19 cellular contexts compared by ENCODE assay signal in genomic region chr1:227174136-227174535, GRCh38.
DNase-seq lines count a peak whose midpoint lies in the region; TF ChIP-seq lines count a peak whose summit lies in the region.
"Had no signal": no experiment of that assay in that cellular context is flagged by ENCODE, and none has a peak within 500 bp of the region (broad histone marks: within the 10 kb centered on the region; RNA-seq: fewer than 3 reads in every experiment).

No MANE protein-coding gene starts in this region.

- no peak overlapping the region for H2AFZ ChIP-seq in neuronal stem cell (ENCODE audit: low read length)
- H2AFZ ChIP-seq: neural progenitor cell had no signal

- H3K23ac ChIP-seq in neuronal stem cell (ENCODE audit: low read depth, low read length, poor library complexity): no peak overlapping the region

- no peaks in the 10 kb centered on the region for H3K4me1 ChIP-seq in neuronal stem cell (ENCODE audit: control insufficient read depth in 2 of 2, insufficient read depth in 1 of 2, low read depth in 1 of 2, low read length in 2 of 2)
- H3K4me1 ChIP-seq: neural progenitor cell had no signal

- no peak for TF ChIP-seq CTCF in AG04449 (IDR thresholded peaks at IDR 0.05; ENCODE audit: insufficient read depth, low read length, missing control alignments)
- TF ChIP-seq CTCF in HFFc6 (IDR thresholded peaks at IDR 0.05): no peak
- TF ChIP-seq CTCF in astrocyte of the cerebellum (IDR thresholded peaks at IDR 0.05; ENCODE audit: low read depth, low read length, missing control alignments): no peak

- no peaks in the 10 kb centered on the region for H3K9me3 ChIP-seq in neuronal stem cell (replicated peaks in 1 of 2; ENCODE audit: control insufficient read depth in 2 of 2, insufficient read depth in 1 of 2, low read depth in 1 of 2, low read length in 2 of 2)
- H3K9me3 ChIP-seq: tibial nerve had no signal

- in situ Hi-C loops in astrocyte of the cerebellum (cut with HindIII; ENCODE audit: low sequenced_read_pairs): no loop called here

- H3K27me3 Mint-ChIP-seq in HFFc6 (ENCODE audit: insufficient read depth): peaks cover 3% of the 10 kb centered on the region; the same call in 1 of the 2 replicates

- H3K9ac ChIP-seq in neuronal stem cell (ENCODE audit: low read depth, low read length, poor library complexity): no peak overlapping the region
- H3K9ac ChIP-seq: KMS-11, neural progenitor cell had no signal

- H3K4ac ChIP-seq in neuronal stem cell (ENCODE audit: low read length): no peak overlapping the region

- peaks cover 23% of the 10 kb centered on the region for H3K36me3 Mint-ChIP-seq in HFFc6 (ENCODE audit: low read depth)
- H3K36me3 Mint-ChIP-seq: CD8-positive, alpha-beta memory T cell had no signal

- POLR2A ChIA-PET in AG04449 (lab: Yijun Ruan, JAX): interaction anchor here (1.0 kb wide), 1 partner anchor 67 kb away, joined by 3 read pairs; no protein-coding TSS in a partner anchor

- H4K91ac ChIP-seq in neuronal stem cell (ENCODE audit: low read depth, low read length, poor library complexity): no peak overlapping the region

- no peak overlapping the region for H2BK5ac ChIP-seq in neuronal stem cell (ENCODE audit: low read length)

- H2BK12ac ChIP-seq in neuronal stem cell (ENCODE audit: low read length): no peak overlapping the region

- peaks cover 0 to 5% of the 10 kb centered on the region in 2 donors for H3K36me3 ChIP-seq in neuronal stem cell (replicated peaks in 1 of 2; ENCODE audit: control insufficient read depth in 2 of 2, insufficient read depth in 2 of 2, low read length in 2 of 2)
- H3K36me3 ChIP-seq: neural progenitor cell, tibial nerve had no signal

- H3K79me1 ChIP-seq in neuronal stem cell (ENCODE audit: low read depth, low read length): peaks cover 2% of the 10 kb centered on the region

- no peaks in the 10 kb centered on the region for H3K9me3 Mint-ChIP-seq in HFFc6
- H3K9me3 Mint-ChIP-seq: CD8-positive, alpha-beta memory T cell; neural progenitor cell had no signal

- CTCF ChIA-PET in AG04449 (lab: Yijun Ruan, JAX): interaction anchor here (1.0 kb wide), 1 partner anchor 60 kb away, joined by 3 read pairs; no protein-coding TSS in a partner anchor

- H3K4me1 Mint-ChIP-seq in HFFc6 (ENCODE audit: low read depth): peaks cover 83% of the 10 kb centered on the region
- H3K4me1 Mint-ChIP-seq: CD8-positive, alpha-beta memory T cell; neural progenitor cell had no signal

- peak overlapping the region; percentile 45 for H3K27ac Mint-ChIP-seq in HFFc6
- H3K27ac Mint-ChIP-seq: CD8-positive, alpha-beta memory T cell; neural progenitor cell had no signal

- H3K14ac ChIP-seq in neuronal stem cell (ENCODE audit: low read length): no peak overlapping the region

- H3K4me3 ChIP-seq in AG04449 (ENCODE audit: low read depth, low read length) (no peak overlapping the region), astrocyte of the cerebellum (ENCODE audit: low read depth, low read length) (no peak overlapping the region), neuronal stem cell (ENCODE audit: low read length in 2 of 2) (no peak overlapping the region)
- H3K4me3 ChIP-seq: neural progenitor cell, tibial nerve had no signal

- H4K8ac ChIP-seq in neuronal stem cell (ENCODE audit: low read depth, low read length): no peak overlapping the region

- no peak overlapping the region for H3K27ac ChIP-seq in neuronal stem cell (replicated peaks; ENCODE audit: low read length)
- H3K27ac ChIP-seq: HL-60, KMS-11, neural progenitor cell, tibial nerve had no signal

- H3K4me2 ChIP-seq in neuronal stem cell (ENCODE audit: insufficient read depth, low read length, poor library complexity, severe bottlenecking): no peak overlapping the region
- H3K4me2 ChIP-seq: KMS-11, neural progenitor cell had no signal

- no peak overlapping the region for H2AK5ac ChIP-seq in neuronal stem cell (ENCODE audit: low read depth, low read length)

- H3K27me3 ChIP-seq in neuronal stem cell (ENCODE audit: control insufficient read depth in 3 of 3, insufficient read depth in 3 of 3, low read depth in 1 of 3, low read length in 3 of 3): no peaks in the 10 kb centered on the region
- H3K27me3 ChIP-seq: neural progenitor cell, tibial nerve had no signal

- WGBS in neuronal stem cell (ENCODE audit: extremely low coverage in 2 of 2, insufficient read length in 2 of 2, insufficient replicate concordance in 1 of 2), 2 donors: no CpG with 5 or more reads among the region's 2 CpGs

- peak overlapping the region; percentile 44 for H3K4me3 Mint-ChIP-seq in HFFc6
- H3K4me3 Mint-ChIP-seq: CD8-positive, alpha-beta memory T cell; neural progenitor cell had no signal

- no peak overlapping the region for H2BK120ac ChIP-seq in neuronal stem cell (ENCODE audit: low read depth, low read length)

- H3K18ac ChIP-seq in neuronal stem cell (ENCODE audit: low read length): no peak overlapping the region

- DNase-seq in AG04449 (ENCODE audit: low read depth, low spot score) (peak; percentile 54), HFFc6 (peak; percentile 75), astrocyte of the cerebellum (ENCODE audit: low read depth) (peak; percentile 15), hepatic stellate cell (ENCODE audit: low spot score) (peak; percentile 18), NCI-H1417 treated with DMSO at 0.1 percent for 48 hours (lab: John Stamatoyannopoulos, UW) (no peak), neuronal stem cell (ENCODE audit: low spot score) (no peak)
- no peak for DNase-seq in stimulated activated naive CD4-positive, alpha-beta T cell treated with Interleukin-2 at 50 U/mL for 16 hours (lab: John Stamatoyannopoulos, UW)
- no peak for DNase-seq in activated CD4-positive, alpha-beta T cell treated with anti-CD3 and anti-CD28 coated beads for 4 hours
- DNase-seq: activated CD4-positive, alpha-beta T cell treated with anti-CD3 and anti-CD28 coated beads for 1 hour; CD8-positive, alpha-beta memory T cell; left colon; NCI-H1105; NCI-H69; right cardiac atrium; stimulated activated naive CD4-positive, alpha-beta T cell had no signal

- no peak overlapping the region for H2BK15ac ChIP-seq in neuronal stem cell (ENCODE audit: low read length)

Comparison
In these comparisons a context has a peak if more than half of its experiments do, and no peak if none do; other contexts are left out.
1. DNase-seq: peak in AG04449 (single experiment), HFFc6 (single experiment), astrocyte of the cerebellum (single experiment) and hepatic stellate cell (single experiment); none in stimulated activated naive CD4-positive, alpha-beta T cell treated with Interleukin-2 at 50 U/mL for 16 hours (single experiment), activated CD4-positive, alpha-beta T cell treated with anti-CD3 and anti-CD28 coated beads for 4 hours (0 of 2), NCI-H1417 treated with DMSO at 0.1 percent for 48 hours (single experiment) and neuronal stem cell (single experiment).